In the genomic region with DNA sequence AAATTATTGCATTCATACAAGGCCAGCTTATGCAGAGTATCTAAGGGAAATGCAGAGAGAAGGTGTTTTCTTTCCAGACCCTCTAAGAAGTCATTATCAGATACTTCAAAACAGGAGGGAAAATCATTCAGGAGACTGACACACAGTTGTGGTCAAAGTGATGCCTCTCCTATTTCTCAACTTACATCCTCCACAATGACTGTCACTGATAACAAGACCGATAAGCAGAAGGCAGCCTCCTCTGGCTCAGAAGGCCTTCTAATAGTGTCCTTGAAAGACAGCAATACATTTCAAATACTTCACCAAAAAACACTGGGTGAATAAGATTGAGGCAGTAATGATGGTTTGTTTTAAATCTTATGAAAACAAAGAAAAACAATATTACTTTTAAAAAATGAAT, we compare ENCODE assay signal across 21 cellular contexts.
"Had no signal": no experiment of that assay in that cellular context is flagged by ENCODE, and none has a peak within 500 bp of the region (broad histone marks: within the 10 kb centered on the region; RNA-seq: fewer than 3 reads in every experiment).

No MANE protein-coding gene starts in this region.

- H3K27me3 Mint-ChIP-seq: activated CD4-positive, alpha-beta T cell treated with anti-CD3 and anti-CD28 coated beads for 36 hours; natural killer cell treated with Interleukin-12 subunit alpha and Interleukin-12 subunit beta and Interleukin-15 and Interleukin-18, amount 100 ng/mL, for 72 hours had no signal

- H3K27ac ChIP-seq: brain microvascular endothelial cell, esophagus squamous epithelium, stomach, testis, upper lobe of right lung, WERI-Rb-1 had no signal

- H3K4me1 ChIP-seq: esophagus squamous epithelium, stomach, testis, upper lobe of right lung had no signal

- DNase-seq: activated CD4-positive, alpha-beta T cell treated with anti-CD3 and anti-CD28 coated beads for 36 hours; activated CD8-positive, alpha-beta memory T cell treated with anti-CD3 and anti-CD28 coated beads, Interleukin-2, amount 50 U/mL, for 48 hours; activated gamma-delta T cell; activated T-cell treated with anti-CD3 and anti-CD28 coated beads, Interleukin-2, amount 50 U/mL, for 72 hours; amygdala; brain microvascular endothelial cell; cerebellar nuclear complex; effector CD8-positive, alpha-beta T cell; esophagus squamous epithelium; foreskin fibroblast; kidney glomerular epithelial cell; left ventricle myocardium superior; stimulated activated CD4-positive, alpha-beta T cell treated with anti-CD3 and anti-CD28 coated beads, Interleukin-1b, Interleukin-23, amount 100 ng/mL, for 48 hours; stomach; T-helper 9 cell; testis; upper lobe of right lung; WERI-Rb-1 had no signal

- H3K4me3 Mint-ChIP-seq: activated CD4-positive, alpha-beta T cell treated with anti-CD3 and anti-CD28 coated beads for 36 hours; activated naive CD8-positive, alpha-beta T cell; activated T-cell treated with anti-CD3 and anti-CD28 coated beads, Interleukin-2, amount 50 U/mL, for 72 hours; memory B cell; natural killer cell treated with Interleukin-12 subunit alpha and Interleukin-12 subunit beta and Interleukin-15 and Interleukin-18, amount 100 ng/mL, for 72 hours had no signal

- ATAC-seq: activated CD4-positive, alpha-beta T cell treated with anti-CD3 and anti-CD28 coated beads for 36 hours; activated T-cell treated with anti-CD3 and anti-CD28 coated beads, Interleukin-2, amount 50 U/mL, for 72 hours; left ventricle myocardium superior; natural killer cell treated with Interleukin-12 subunit alpha and Interleukin-12 subunit beta and Interleukin-15 and Interleukin-18, amount 100 ng/mL, for 72 hours; upper lobe of right lung had no signal

- H3K4me3 ChIP-seq: esophagus squamous epithelium, stomach, testis, upper lobe of right lung had no signal

- H3K36me3 ChIP-seq: brain microvascular endothelial cell, esophagus squamous epithelium, stomach, upper lobe of right lung, WERI-Rb-1 had no signal

- H3K27ac Mint-ChIP-seq: activated CD4-positive, alpha-beta T cell treated with anti-CD3 and anti-CD28 coated beads for 36 hours; activated naive CD8-positive, alpha-beta T cell; activated T-cell treated with anti-CD3 and anti-CD28 coated beads, Interleukin-2, amount 50 U/mL, for 72 hours; memory B cell; natural killer cell treated with Interleukin-12 subunit alpha and Interleukin-12 subunit beta and Interleukin-15 and Interleukin-18, amount 100 ng/mL, for 72 hours had no signal

- H3K36me3 Mint-ChIP-seq: activated naive CD8-positive, alpha-beta T cell; memory B cell had no signal

- H3K4me1 Mint-ChIP-seq: activated CD4-positive, alpha-beta T cell treated with anti-CD3 and anti-CD28 coated beads for 36 hours; memory B cell had no signal

- H3K27me3 ChIP-seq: brain microvascular endothelial cell, esophagus squamous epithelium, stomach, testis, upper lobe of right lung had no signal
